Comparison of ENCODE assay signal across 8 cellular contexts in genomic region chr18:79944126-79944731, GRCh38. TPM values are rescaled to one million over a fixed set of nuclear protein-coding genes. Genes with fewer than 3 reads are reported as not detected.
A peak's percentile ranks its signal among the peaks of the same experiment; 100 is the strongest.
DNase-seq lines count a peak whose midpoint lies in the region; ATAC-seq and TF ChIP-seq lines count a peak whose summit lies in the region.

No MANE protein-coding gene starts in this region.

- no peak for TF ChIP-seq CTCF in GM23338 (conservative IDR thresholded peaks at IDR 0.05; ENCODE audit: low read depth in 2 of 2)
- TF ChIP-seq CTCF in lower lobe of right lung (IDR thresholded peaks at IDR 0.05), result no peak
- TF ChIP-seq CTCF in BE2C (IDR thresholded peaks at IDR 0.05; ENCODE audit: low read depth, low read length), result no peak

- peak; percentile 75 for DNase-seq in COR-L47 (lab: John Stamatoyannopoulos, UW)
- DNase-seq in GM23338 (ENCODE audit: low spot score), result peak; percentile 31
- no peak for DNase-seq in T-helper 2 cell treated with Interferon-gamma antibody and Interleukin-4, amounts not matched to agents 5 μg/mL and 100 μg/mL, for 36 hours (ENCODE audit: low spot score)
- DNase-seq in lower lobe of right lung, result peak; percentile 32
- DNase-seq in LoVo (ENCODE audit: low spot score), result no peak
- no peak for DNase-seq in posterior vena cava (ENCODE audit: low spot score)
- no peak for DNase-seq in glomerular visceral epithelial cell (ENCODE audit: extremely low spot score)
- no peak for DNase-seq in BE2C

- H3K4me2 ChIP-seq in GM23338, result no peak overlapping the region

- no peaks in the 10 kb centered on the region for H3K36me3 ChIP-seq in GM23338 (ENCODE audit: insufficient read depth)
- H3K36me3 ChIP-seq in lower lobe of right lung, result peaks cover 53% of the 10 kb centered on the region
- no peaks in the 10 kb centered on the region for H3K36me3 ChIP-seq in BE2C

- no peaks in the 10 kb centered on the region for H3K9me2 ChIP-seq in GM23338 (ENCODE audit: insufficient read depth)

- no peaks in the 10 kb centered on the region for H3K4me1 ChIP-seq in GM23338 (ENCODE audit: insufficient read depth)
- H3K4me1 ChIP-seq in lower lobe of right lung, result peaks cover 49% of the 10 kb centered on the region
- H3K4me1 ChIP-seq in BE2C, result no peaks in the 10 kb centered on the region

- no peak overlapping the region for H3K27ac Mint-ChIP-seq in GM23338
- peak overlapping the region; percentile 63 for H3K27ac Mint-ChIP-seq in T-helper 2 cell treated with Interferon-gamma antibody and Interleukin-4, amounts not matched to agents 5 μg/mL and 100 μg/mL, for 36 hours

- H3K4me3 Mint-ChIP-seq in GM23338, result no peak overlapping the region
- peak overlapping the region; percentile 34 for H3K4me3 Mint-ChIP-seq in T-helper 2 cell treated with Interferon-gamma antibody and Interleukin-4, amounts not matched to agents 5 μg/mL and 100 μg/mL, for 36 hours

- H2AFZ ChIP-seq in GM23338, result no peak overlapping the region

- H3K27me3 ChIP-seq in GM23338 (ENCODE audit: insufficient read depth), result peaks cover 2% of the 10 kb centered on the region
- no peaks in the 10 kb centered on the region for H3K27me3 ChIP-seq in lower lobe of right lung (ENCODE audit: low read depth)
- H3K27me3 ChIP-seq in BE2C, result no peaks in the 10 kb centered on the region

- no peaks in the 10 kb centered on the region for H3K79me2 ChIP-seq in GM23338 (replicated peaks; ENCODE audit: insufficient read depth)

- no peaks in the 10 kb centered on the region for H3K9me3 Mint-ChIP-seq in GM23338
- H3K9me3 Mint-ChIP-seq in T-helper 2 cell treated with Interferon-gamma antibody and Interleukin-4, amounts not matched to agents 5 μg/mL and 100 μg/mL, for 36 hours, result no peaks in the 10 kb centered on the region

- no peaks in the 10 kb centered on the region; the same call in 1 of the 3 replicates for H3K36me3 Mint-ChIP-seq in GM23338 (ENCODE audit: low read depth)
- H3K36me3 Mint-ChIP-seq in T-helper 2 cell treated with Interferon-gamma antibody and Interleukin-4, amounts not matched to agents 5 μg/mL and 100 μg/mL, for 36 hours (ENCODE audit: low read depth), result peaks cover 7% of the 10 kb centered on the region

- H3K9me3 ChIP-seq in lower lobe of right lung (no peaks in the 10 kb centered on the region), BE2C (no peaks in the 10 kb centered on the region)

- no peak overlapping the region for H3K27ac ChIP-seq in GM23338 (ENCODE audit: low read depth)
- no peak overlapping the region for H3K27ac ChIP-seq in lower lobe of right lung

- H3K27me3 Mint-ChIP-seq in GM23338 (ENCODE audit: insufficient read depth, low read depth, poor library complexity), result peaks cover 8% of the 10 kb centered on the region
- no peaks in the 10 kb centered on the region for H3K27me3 Mint-ChIP-seq in T-helper 2 cell treated with Interferon-gamma antibody and Interleukin-4, amounts not matched to agents 5 μg/mL and 100 μg/mL, for 36 hours (ENCODE audit: low read depth)

- H4K20me1 ChIP-seq in GM23338 (replicated peaks; ENCODE audit: insufficient read depth), result peaks cover 1% of the 10 kb centered on the region; the same call in 1 of the 2 replicates

- H3K4me3 ChIP-seq in GM23338 (no peak overlapping the region), lower lobe of right lung (no peak overlapping the region), BE2C (ENCODE audit: low read depth, low read length) (no peak overlapping the region)

- intact Hi-C loops in lower lobe of right lung (cut with DNase I), result no loop called here
- intact Hi-C loops in posterior vena cava (cut with DNase I), result no loop called here

- no peaks in the 10 kb centered on the region for H3F3A ChIP-seq in GM23338 (replicated peaks; ENCODE audit: low read depth)

- peaks cover 17% of the 10 kb centered on the region for H3K4me1 Mint-ChIP-seq in GM23338
- peaks cover 11% of the 10 kb centered on the region for H3K4me1 Mint-ChIP-seq in T-helper 2 cell treated with Interferon-gamma antibody and Interleukin-4, amounts not matched to agents 5 μg/mL and 100 μg/mL, for 36 hours (ENCODE audit: low read depth)

- ATAC-seq in GM23338 (peak; percentile 46), lower lobe of right lung (no peak)

TF ChIP-seq in GM23338, 12 proteins besides CTCF, POLR2A, EP300 and RAD21 (continues in another document):
- no peak for TF ChIP-seq EZH2 (IDR thresholded peaks at IDR 0.05; ENCODE audit: low read depth, unreplicated experiment)
- TF ChIP-seq, protein P1, sequence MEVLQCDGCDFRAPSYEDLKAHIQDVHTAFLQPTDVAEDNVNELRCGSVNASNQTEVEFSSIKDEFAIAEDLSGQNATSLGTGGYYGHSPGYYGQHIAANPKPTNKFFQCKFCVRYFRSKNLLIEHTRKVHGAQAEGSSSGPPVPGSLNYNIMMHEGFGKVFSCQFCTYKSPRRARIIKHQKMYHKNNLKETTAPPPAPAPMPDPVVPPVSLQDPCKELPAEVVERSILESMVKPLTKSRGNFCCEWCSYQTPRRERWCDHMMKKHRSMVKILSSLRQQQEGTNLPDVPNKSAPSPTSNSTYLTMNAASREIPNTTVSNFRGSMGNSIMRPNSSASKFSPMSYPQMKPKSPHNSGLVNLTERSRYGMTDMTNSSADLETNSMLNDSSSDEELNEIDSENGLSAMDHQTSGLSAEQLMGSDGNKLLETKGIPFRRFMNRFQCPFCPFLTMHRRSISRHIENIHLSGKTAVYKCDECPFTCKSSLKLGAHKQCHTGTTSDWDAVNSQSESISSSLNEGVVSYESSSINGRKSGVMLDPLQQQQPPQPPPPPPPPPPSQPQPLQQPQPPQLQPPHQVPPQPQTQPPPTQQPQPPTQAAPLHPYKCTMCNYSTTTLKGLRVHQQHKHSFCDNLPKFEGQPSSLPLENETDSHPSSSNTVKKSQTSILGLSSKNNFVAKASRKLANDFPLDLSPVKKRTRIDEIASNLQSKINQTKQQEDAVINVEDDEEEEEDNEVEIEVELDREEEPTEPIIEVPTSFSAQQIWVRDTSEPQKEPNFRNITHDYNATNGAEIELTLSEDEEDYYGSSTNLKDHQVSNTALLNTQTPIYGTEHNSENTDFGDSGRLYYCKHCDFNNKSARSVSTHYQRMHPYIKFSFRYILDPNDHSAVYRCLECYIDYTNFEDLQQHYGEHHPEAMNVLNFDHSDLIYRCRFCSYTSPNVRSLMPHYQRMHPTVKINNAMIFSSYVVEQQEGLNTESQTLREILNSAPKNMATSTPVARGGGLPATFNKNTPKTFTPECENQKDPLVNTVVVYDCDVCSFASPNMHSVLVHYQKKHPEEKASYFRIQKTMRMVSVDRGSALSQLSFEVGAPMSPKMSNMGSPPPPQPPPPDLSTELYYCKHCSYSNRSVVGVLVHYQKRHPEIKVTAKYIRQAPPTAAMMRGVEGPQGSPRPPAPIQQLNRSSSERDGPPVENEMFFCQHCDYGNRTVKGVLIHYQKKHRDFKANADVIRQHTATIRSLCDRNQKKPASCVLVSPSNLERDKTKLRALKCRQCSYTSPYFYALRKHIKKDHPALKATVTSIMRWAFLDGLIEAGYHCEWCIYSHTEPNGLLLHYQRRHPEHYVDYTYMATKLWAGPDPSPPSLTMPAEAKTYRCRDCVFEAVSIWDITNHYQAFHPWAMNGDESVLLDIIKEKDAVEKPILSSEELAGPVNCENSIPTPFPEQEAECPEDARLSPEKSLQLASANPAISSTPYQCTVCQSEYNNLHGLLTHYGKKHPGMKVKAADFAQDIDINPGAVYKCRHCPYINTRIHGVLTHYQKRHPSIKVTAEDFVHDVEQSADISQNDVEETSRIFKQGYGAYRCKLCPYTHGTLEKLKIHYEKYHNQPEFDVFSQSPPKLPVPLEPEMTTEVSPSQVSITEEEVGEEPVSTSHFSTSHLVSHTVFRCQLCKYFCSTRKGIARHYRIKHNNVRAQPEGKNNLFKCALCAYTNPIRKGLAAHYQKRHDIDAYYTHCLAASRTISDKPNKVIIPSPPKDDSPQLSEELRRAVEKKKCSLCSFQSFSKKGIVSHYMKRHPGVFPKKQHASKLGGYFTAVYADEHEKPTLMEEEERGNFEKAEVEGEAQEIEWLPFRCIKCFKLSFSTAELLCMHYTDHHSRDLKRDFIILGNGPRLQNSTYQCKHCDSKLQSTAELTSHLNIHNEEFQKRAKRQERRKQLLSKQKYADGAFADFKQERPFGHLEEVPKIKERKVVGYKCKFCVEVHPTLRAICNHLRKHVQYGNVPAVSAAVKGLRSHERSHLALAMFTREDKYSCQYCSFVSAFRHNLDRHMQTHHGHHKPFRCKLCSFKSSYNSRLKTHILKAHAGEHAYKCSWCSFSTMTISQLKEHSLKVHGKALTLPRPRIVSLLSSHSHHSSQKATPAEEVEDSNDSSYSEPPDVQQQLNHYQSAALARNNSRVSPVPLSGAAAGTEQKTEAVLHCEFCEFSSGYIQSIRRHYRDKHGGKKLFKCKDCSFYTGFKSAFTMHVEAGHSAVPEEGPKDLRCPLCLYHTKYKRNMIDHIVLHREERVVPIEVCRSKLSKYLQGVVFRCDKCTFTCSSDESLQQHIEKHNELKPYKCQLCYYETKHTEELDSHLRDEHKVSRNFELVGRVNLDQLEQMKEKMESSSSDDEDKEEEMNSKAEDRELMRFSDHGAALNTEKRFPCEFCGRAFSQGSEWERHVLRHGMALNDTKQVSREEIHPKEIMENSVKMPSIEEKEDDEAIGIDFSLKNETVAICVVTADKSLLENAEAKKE (CRISPR knock-in tag; IDR thresholded peaks at IDR 0.05), result no peak
- TF ChIP-seq ZNF331 (CRISPR knock-in tag; IDR thresholded peaks at IDR 0.05; ENCODE audit: low read depth), result no peak
- TF ChIP-seq POLR2AphosphoS5 (IDR thresholded peaks at IDR 0.05; ENCODE audit: low read depth), result no peak

RNA-seq across cellular contexts. Expression of gene SLC66A2, which starts 7.2 kb away (rescaled TPM):
- 10.9 and 18.1 TPM in 2 replicates for total RNA-seq in GM23338 (2014; rRNA removed; shearing (Covaris generic))
- polyA plus RNA-seq in GM23338 (2016; fragmentation: Nextera tagmentation; extraction: Ambion mirVana), result 4.0 and 5.4 TPM in 2 replicates
- total RNA-seq in lower lobe of right lung, result 54.2 TPM
- 10 to 100 TPM; 32.0 to 36.8 TPM for total RNA-seq in posterior vena cava
- 17.6 TPM for polyA plus RNA-seq in BE2C (2012; ENCODE audit: insufficient read depth, insufficient read length, low read depth)

RNA-seq across cellular contexts. Expression of gene HSBP1L1, which starts 20.2 kb away (rescaled TPM):
- total RNA-seq in GM23338 (2014; rRNA removed; shearing (Covaris generic)), result 1.8 TPM in 1 of 2 replicates, not detected in the other
- 2.3 and 3.7 TPM in 2 replicates for polyA plus RNA-seq in GM23338 (2016; fragmentation: Nextera tagmentation; extraction: Ambion mirVana)
- total RNA-seq in lower lobe of right lung, result 46.6 TPM
- 1 to 10 TPM; 3.9 to 5.9 TPM for total RNA-seq in posterior vena cava
- polyA plus RNA-seq in BE2C (2012; ENCODE audit: insufficient read depth, insufficient read length, low read depth), result 12.1 TPM

RNA-seq across cellular contexts. Expression of gene TXNL4A, which starts 44.1 kb away (rescaled TPM):
- total RNA-seq in GM23338 (2014; rRNA removed; shearing (Covaris generic)), result 45.9 and 51.0 TPM in 2 replicates
- 271 and 277 TPM in 2 replicates for polyA plus RNA-seq in GM23338 (2016; fragmentation: Nextera tagmentation; extraction: Ambion mirVana)
- total RNA-seq in lower lobe of right lung, result 78.7 TPM
- total RNA-seq in posterior vena cava, result 10 to 100 TPM; 65.8 to 79.0 TPM
- polyA plus RNA-seq in BE2C (2012; ENCODE audit: insufficient read depth, insufficient read length, low read depth), result 177 TPM

Comparison
In these comparisons a context has a peak if more than half of its experiments do, and no peak if none do; other contexts are left out.
1. DNase-seq: peak in COR-L47 (single experiment), GM23338 (single experiment) and lower lobe of right lung (single experiment); none in T-helper 2 cell treated with Interferon-gamma antibody and Interleukin-4, amounts not matched to agents 5 μg/mL and 100 μg/mL, for 36 hours (single experiment), LoVo (single experiment), posterior vena cava (single experiment), glomerular visceral epithelial cell (single experiment) and BE2C (single experiment).